In genomic region chr12:55479136-55479535, GRCh38 we compare ENCODE assay signal across 6 cellular contexts. TPM values are rescaled to one million over a fixed set of nuclear protein-coding genes. Genes with fewer than 3 reads are reported as not detected.
"Had no signal": no experiment of that assay in that cellular context is flagged by ENCODE, and none has a peak within 500 bp of the region (broad histone marks: within the 10 kb centered on the region; RNA-seq: fewer than 3 reads in every experiment).

No MANE protein-coding gene starts in this region.

RNA-seq across cellular contexts. Expression of gene OR6C70, which starts 9.2 kb away (rescaled TPM):
- total RNA-seq: HepG2, HT-29, HT1080, IMR-90, K562 had no signal
- polyA plus RNA-seq: HepG2, IgD-negative memory B cell, IMR-90, K562 had no signal

RNA-seq across cellular contexts. Expression of gene OR6C68, which starts 13.0 kb away (rescaled TPM):
- total RNA-seq: HepG2, HT-29, HT1080, IMR-90, K562 had no signal
- polyA plus RNA-seq: HepG2, IgD-negative memory B cell, IMR-90, K562 had no signal

RNA-seq across cellular contexts. Expression of gene OR6C2, which starts 35.3 kb away (rescaled TPM):
- total RNA-seq: HepG2, HT-29, HT1080, IMR-90, K562 had no signal
- polyA plus RNA-seq: HepG2, IgD-negative memory B cell, IMR-90, K562 had no signal

RNA-seq across cellular contexts. Expression of gene OR6C76, which starts 53.1 kb away (rescaled TPM):
- total RNA-seq: HepG2, HT-29, HT1080, IMR-90, K562 had no signal
- polyA plus RNA-seq: HepG2, IgD-negative memory B cell, IMR-90, K562 had no signal
